ENCODE assay signal across 11 cellular contexts in the genomic region with DNA sequence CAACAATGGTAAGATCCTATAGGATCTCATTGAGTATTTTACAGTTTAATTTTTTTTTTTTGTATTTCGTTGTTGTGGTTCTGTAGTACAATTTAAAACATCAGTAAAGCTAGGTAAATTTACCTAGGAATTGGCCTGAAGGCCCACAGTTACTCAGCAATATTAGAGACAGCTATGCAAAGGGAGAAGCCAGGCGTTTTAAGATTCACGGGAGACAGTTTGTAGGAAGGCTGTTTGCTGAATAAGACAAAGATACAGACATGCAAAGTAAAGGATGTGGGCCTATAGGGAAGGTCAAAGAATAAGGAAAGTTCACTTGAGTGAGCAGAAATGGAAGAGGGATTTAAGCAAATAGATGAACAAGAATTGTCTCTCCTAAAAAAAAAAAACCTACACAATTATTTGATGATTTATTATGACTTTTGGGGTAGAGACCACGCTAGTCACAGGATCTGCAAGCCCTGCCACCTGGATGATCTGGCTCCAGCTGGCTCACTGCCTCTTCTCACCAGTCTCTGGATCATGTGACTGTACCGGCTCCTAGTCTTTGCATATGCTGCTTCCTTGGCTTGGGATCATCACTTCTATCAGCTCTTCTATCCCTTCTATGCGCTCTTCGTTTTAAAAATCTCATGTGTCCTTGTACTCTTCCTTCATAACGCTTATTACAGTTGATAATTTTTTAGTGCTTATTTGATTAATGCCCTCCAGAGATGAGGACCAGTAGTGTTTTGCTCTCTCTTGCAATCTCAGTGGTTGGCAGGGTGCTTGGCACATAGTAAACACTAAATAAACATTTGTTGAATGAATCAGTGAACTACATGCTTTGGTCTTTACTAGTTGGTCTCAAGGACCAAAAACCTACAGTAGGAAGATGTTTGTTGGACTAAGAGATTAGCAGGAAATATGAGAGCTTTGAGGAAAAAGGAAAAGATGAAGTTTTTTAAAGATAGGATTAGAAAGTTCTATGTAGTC. TPM values are rescaled to one million over a fixed set of nuclear protein-coding genes. Genes with fewer than 3 reads are reported as not detected.
A peak's percentile ranks its signal among the peaks of the same experiment; 100 is the strongest.
DNase-seq lines count a peak whose midpoint lies in the region; ATAC-seq and TF ChIP-seq lines count a peak whose summit lies in the region.
"Had no signal": no experiment of that assay in that cellular context is flagged by ENCODE, and none has a peak within 500 bp of the region (broad histone marks: within the 10 kb centered on the region; RNA-seq: fewer than 3 reads in every experiment).

No MANE protein-coding gene starts in this region.

- no peak for ATAC-seq in CD8-positive, alpha-beta T cell
- no peak for ATAC-seq in GM19023 (IDR thresholded peaks at IDR 0.05; ENCODE audit: unreplicated experiment)
- ATAC-seq in sciatic nerve: no peak

- peaks cover 90% of the 10 kb centered on the region for H3K4me1 Mint-ChIP-seq in CD8-positive, alpha-beta T cell (ENCODE audit: low read depth)
- H3K4me1 Mint-ChIP-seq in mesothelial cell of epicardium: peaks cover 28% of the 10 kb centered on the region

- POLR2A ChIA-PET in CD8-positive, alpha-beta T cell (lab: Charles Lee): interaction anchor here (1.5 kb wide), 1 partner anchor 9 kb away, joined by 3 read pairs; no protein-coding TSS in a partner anchor

- CTCF ChIA-PET in CD8-positive, alpha-beta T cell (lab: Charles Lee): interaction anchor here (1.2 kb wide), 1 partner anchor 11 kb away, joined by 4 read pairs; no protein-coding TSS in a partner anchor

- H3K36me3 ChIP-seq in CD8-positive, alpha-beta T cell (ENCODE audit: insufficient read depth, low read length): no peaks in the 10 kb centered on the region
- H3K36me3 ChIP-seq: SJSA1, tibial artery had no signal

- H3K36me3 Mint-ChIP-seq in CD8-positive, alpha-beta T cell: peaks cover 18% of the 10 kb centered on the region
- H3K36me3 Mint-ChIP-seq in mesothelial cell of epicardium: peaks cover 15% of the 10 kb centered on the region

- TF ChIP-seq CTCF in CD8-positive, alpha-beta T cell (IDR thresholded peaks at IDR 0.05): no peak
- TF ChIP-seq CTCF in LNCaP clone FGC (IDR thresholded peaks at IDR 0.05; ENCODE audit: control insufficient read depth, extremely low read depth, insufficient read depth): no peak
- TF ChIP-seq CTCF in mesothelial cell of epicardium (IDR thresholded peaks at IDR 0.05; ENCODE audit: unreplicated experiment): no peak

- H3K27me3 Mint-ChIP-seq in CD8-positive, alpha-beta T cell (ENCODE audit: low read depth): no peaks in the 10 kb centered on the region
- no peaks in the 10 kb centered on the region for H3K27me3 Mint-ChIP-seq in mesothelial cell of epicardium (ENCODE audit: low read depth)

- H3K9me3 ChIP-seq in CD8-positive, alpha-beta T cell (ENCODE audit: low read length): no peaks in the 10 kb centered on the region
- H3K9me3 ChIP-seq: SJSA1, tibial artery had no signal

- intact Hi-C loops in CD8-positive, alpha-beta T cell (cut with DNase I, micrococcal nuclease): no loop called here
- intact Hi-C loops in sciatic nerve (cut with DNase I): no loop called here

- peak overlapping the region; percentile 22 for H3K4me3 Mint-ChIP-seq in CD8-positive, alpha-beta T cell
- H3K4me3 Mint-ChIP-seq in mesothelial cell of epicardium: no peak overlapping the region
- H3K4me3 Mint-ChIP-seq: activated naive CD4-positive, alpha-beta T cell treated with anti-CD3 and anti-CD28 coated beads for 36 hours had no signal

- H3K4me1 ChIP-seq in CD8-positive, alpha-beta T cell (ENCODE audit: insufficient read depth, low read length): peaks cover 87% of the 10 kb centered on the region

- H3K27me3 ChIP-seq in CD8-positive, alpha-beta T cell (ENCODE audit: insufficient read depth, low read length): no peaks in the 10 kb centered on the region
- H3K27me3 ChIP-seq: SJSA1, tibial artery had no signal

- no peak overlapping the region for H3K27ac ChIP-seq in CD8-positive, alpha-beta T cell (ENCODE audit: low read depth, low read length)
- H3K27ac ChIP-seq: SJSA1 had no signal

- peak overlapping the region; percentile 10 for H3K27ac Mint-ChIP-seq in CD8-positive, alpha-beta T cell
- peak overlapping the region; percentile 66 for H3K27ac Mint-ChIP-seq in mesothelial cell of epicardium
- H3K27ac Mint-ChIP-seq: activated naive CD4-positive, alpha-beta T cell treated with anti-CD3 and anti-CD28 coated beads for 36 hours had no signal

- no peak overlapping the region for H3K4me3 ChIP-seq in CD8-positive, alpha-beta T cell (ENCODE audit: low read depth, low read length)
- no peak overlapping the region for H3K4me3 ChIP-seq in LNCaP clone FGC (ENCODE audit: low read depth, low read length)
- H3K4me3 ChIP-seq: SJSA1, tibial artery had no signal

- no peaks in the 10 kb centered on the region for H3K9me3 Mint-ChIP-seq in CD8-positive, alpha-beta T cell
- H3K9me3 Mint-ChIP-seq in mesothelial cell of epicardium: peaks cover 14% of the 10 kb centered on the region

- no peak for DNase-seq in CD8-positive, alpha-beta T cell
- DNase-seq in LNCaP clone FGC (ENCODE audit: low read depth): peak; percentile 58
- peak; percentile 4 to 60 for DNase-seq in cerebellar nuclear complex (lab: John Stamatoyannopoulos, UW)
- no peak for DNase-seq in mesothelial cell of epicardium (ENCODE audit: low spot score in 2 of 2, unreplicated experiment in 2 of 2)
- no peak for DNase-seq in RPMI8226
- DNase-seq in activated CD4-positive, CD25-positive, alpha-beta regulatory T cell (lab: John Stamatoyannopoulos, UW): no peak
- no peak for DNase-seq in sciatic nerve (ENCODE audit: low spot score)
- DNase-seq: activated naive CD4-positive, alpha-beta T cell treated with anti-CD3 and anti-CD28 coated beads for 36 hours; tibial artery had no signal

RNA-seq across cellular contexts. Expression of gene DYRK1A, which starts 14.1 kb away (rescaled TPM):
- 100 to 1,000 TPM; 171 to 195 TPM for total RNA-seq in CD8-positive, alpha-beta T cell
- total RNA-seq in mesothelial cell of epicardium (77.2 to 79.7 TPM (median 78.7 TPM) in 3 replicates), sciatic nerve (77.6 TPM)

Comparison
In these comparisons a context has a peak if more than half of its experiments do, and no peak if none do; other contexts are left out.
1. DNase-seq: peak in LNCaP clone FGC (single experiment) and cerebellar nuclear complex (2 of 2); none in CD8-positive, alpha-beta T cell (0 of 7), mesothelial cell of epicardium (0 of 2), RPMI8226 (single experiment), activated CD4-positive, CD25-positive, alpha-beta regulatory T cell (0 of 4) and sciatic nerve (single experiment).